In the genomic region with DNA sequence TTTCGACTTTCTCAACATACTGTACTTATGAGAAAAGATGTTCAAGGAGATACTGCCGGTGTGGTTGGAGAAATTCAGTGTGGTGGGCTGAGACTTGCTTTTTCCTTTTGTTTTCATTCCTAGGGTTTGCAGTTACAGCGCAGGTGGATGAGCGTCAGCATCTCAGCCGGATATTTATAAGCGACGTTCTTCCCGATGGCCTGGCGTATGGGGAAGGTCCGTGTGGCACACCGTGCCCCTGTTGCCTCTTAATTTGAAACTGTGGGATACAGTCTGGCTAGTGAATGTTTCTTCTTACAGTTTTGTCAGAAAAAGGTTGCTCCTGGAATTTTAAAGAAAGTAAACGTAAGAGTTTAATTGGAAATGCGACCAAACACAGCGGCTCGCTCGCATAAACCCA, we compare ENCODE assay signal across 18 cellular contexts.
"Had no signal": no experiment of that assay in that cellular context is flagged by ENCODE, and none has a peak within 500 bp of the region (broad histone marks: within the 10 kb centered on the region; RNA-seq: fewer than 3 reads in every experiment).

No MANE protein-coding gene starts in this region.

- H3K36me3 ChIP-seq: ovary, right lobe of liver, thoracic aorta had no signal

- H3K4me3 ChIP-seq: mucosa of descending colon, ovary, right lobe of liver, thoracic aorta had no signal

- H3K27me3 Mint-ChIP-seq: activated naive CD8-positive, alpha-beta T cell; dendritic cell treated with granulocyte-macrophage colony-stimulating factor and Interleukin-4, amounts not matched to agents 40 ng/mL and 50 ng/mL, for 4 days; naive B cell had no signal

- H3K9me3 ChIP-seq: mucosa of descending colon, ovary, right lobe of liver, thoracic aorta had no signal

- FAIRE-seq: small intestine had no signal

- H3K36me3 Mint-ChIP-seq: activated naive CD8-positive, alpha-beta T cell; immature natural killer cell; naive B cell had no signal

- H3K4me3 Mint-ChIP-seq: activated naive CD8-positive, alpha-beta T cell; dendritic cell treated with granulocyte-macrophage colony-stimulating factor and Interleukin-4, amounts not matched to agents 40 ng/mL and 50 ng/mL, for 4 days; immature natural killer cell had no signal

- DNase-seq: activated CD4-positive, CD25-positive, alpha-beta regulatory T cell treated with anti-CD3 and anti-CD28 coated beads, Interleukin-2, amount 50 U/mL, for 72 hours; activated CD8-positive, alpha-beta memory T cell treated with anti-CD3 and anti-CD28 coated beads for 24 hours; activated CD8-positive, alpha-beta memory T cell treated with anti-CD3 and anti-CD28 coated beads, Interleukin-2, amount 50 U/mL, for 48 hours; effector CD8-positive, alpha-beta T cell; immature natural killer cell; kidney glomerular epithelial cell; left ventricle myocardium superior; mucosa of descending colon; naive B cell; ovary; right lobe of liver; small intestine; stimulated activated CD4-positive, alpha-beta T cell treated with anti-CD3 and anti-CD28 coated beads, Interleukin-15, amount 100 ng/mL, for 24 hours; stimulated activated CD4-positive, alpha-beta T cell treated with anti-CD3 and anti-CD28 coated beads, Interleukin-2, amount 100 ng/mL, for 48 hours had no signal

- ATAC-seq: esophagus mucosa, left ventricle myocardium superior, right lobe of liver had no signal

- H3K9me3 Mint-ChIP-seq: dendritic cell treated with granulocyte-macrophage colony-stimulating factor and Interleukin-4, amounts not matched to agents 40 ng/mL and 50 ng/mL, for 4 days; immature natural killer cell; naive B cell had no signal

- H3K4me1 ChIP-seq: right lobe of liver had no signal

- H3K27ac ChIP-seq: ovary, right lobe of liver, thoracic aorta had no signal

- H3K27me3 ChIP-seq: ovary, right lobe of liver had no signal

- H3K27ac Mint-ChIP-seq: dendritic cell treated with granulocyte-macrophage colony-stimulating factor and Interleukin-4, amounts not matched to agents 40 ng/mL and 50 ng/mL, for 4 days; immature natural killer cell had no signal
